Comparison of ENCODE assay signal across 18 cellular contexts in genomic region chr1:101013776-101014175, GRCh38. TPM values are rescaled to one million over a fixed set of nuclear protein-coding genes. Genes with fewer than 3 reads are reported as not detected.
DNase-seq lines count a peak whose midpoint lies in the region; ATAC-seq, FAIRE-seq and TF ChIP-seq lines count a peak whose summit lies in the region.
"Had no signal": no experiment of that assay in that cellular context is flagged by ENCODE, and none has a peak within 500 bp of the region (broad histone marks: within the 10 kb centered on the region; RNA-seq: fewer than 3 reads in every experiment).

No MANE protein-coding gene starts in this region.

- H3K27me3 ChIP-seq in thymus (ENCODE audit: control insufficient read depth, insufficient read depth) (no peaks in the 10 kb centered on the region), right lobe of liver (no peaks in the 10 kb centered on the region)
- H3K27me3 ChIP-seq: BE2C had no signal

- intact Hi-C loops in right lobe of liver (cut with DNase I) = no loop called here

- no peak for TF ChIP-seq CTCF in right lobe of liver (IDR thresholded peaks at IDR 0.05)

- H3K36me3 ChIP-seq in KOPT-K1 (ENCODE audit: insufficient read depth, low read length) = peaks cover 85% of the 10 kb centered on the region
- H3K36me3 ChIP-seq in thymus (ENCODE audit: control insufficient read depth, insufficient read depth) = no peaks in the 10 kb centered on the region
- H3K36me3 ChIP-seq in right lobe of liver = peaks cover 0 to 5% (median 0%) of the 10 kb centered on the region in 4 donors

- FAIRE-seq in H54 (lab: Jason Lieb, UNC) = peak; percentile 53
- FAIRE-seq: A549, D721Med, GM19239, HepG2 had no signal

- H3K4me1 ChIP-seq in thymus (ENCODE audit: control insufficient read depth, insufficient read depth, low read length) (no peaks in the 10 kb centered on the region), right lobe of liver (no peaks in the 10 kb centered on the region)
- H3K4me1 ChIP-seq: A549, BE2C, HAP-1 had no signal

- WGBS in thymus = 81% methylated on average over 1 of the region's 1 CpG
- 81% methylated on average over 1 of the region's 1 CpG for WGBS in right lobe of liver (ENCODE audit: insufficient coverage, low coverage, low lambda C conversion rate, missing lambda C conversion rate)

- peak overlapping the region; percentile 28 for H3K27ac ChIP-seq in KOPT-K1 (ENCODE audit: low read depth, low read length, poor library complexity, severe bottlenecking)
- peak overlapping the region; percentile 85 for H3K27ac ChIP-seq in thymus (ENCODE audit: low read depth)
- no peak overlapping the region for H3K27ac ChIP-seq in right lobe of liver
- H3K27ac ChIP-seq: A549, C4-2B had no signal

- ATAC-seq in esophagus mucosa = peak; percentile 71
- no peak for ATAC-seq in right lobe of liver
- ATAC-seq: A549, HepG2 had no signal

- TF ChIP-seq POLR2A in H54 (IDR thresholded peaks at IDR 0.05; ENCODE audit: low read depth, low read length) (no peak), right lobe of liver (IDR thresholded peaks at IDR 0.05) (no peak)

- H3K4me3 ChIP-seq in thymus (ENCODE audit: low read length) = no peak overlapping the region
- H3K4me3 ChIP-seq in right lobe of liver = no peak overlapping the region
- H3K4me3 ChIP-seq: A549, HAP-1 had no signal

- peaks cover 4% of the 10 kb centered on the region for H3K9me3 ChIP-seq in KOPT-K1 (ENCODE audit: insufficient read depth, low read length, poor library complexity, severe bottlenecking)
- no peaks in the 10 kb centered on the region for H3K9me3 ChIP-seq in thymus (ENCODE audit: control insufficient read depth)
- no peaks in the 10 kb centered on the region for H3K9me3 ChIP-seq in right lobe of liver
- H3K9me3 ChIP-seq: A549, BE2C, HAP-1 had no signal

- no peak for DNase-seq in H54 (ENCODE audit: insufficient read length, low spot score)
- DNase-seq in activated CD4-positive, CD25-positive, alpha-beta regulatory T cell (lab: John Stamatoyannopoulos, UW) = no peak
- no peak for DNase-seq in NCI-H69 (lab: John Stamatoyannopoulos, UW)
- DNase-seq in right lobe of liver = no peak
- DNase-seq: BE2C; CD4-positive, alpha-beta memory T cell; COR-L47; GF-D8; GOT3 had no signal

RNA-seq across cellular contexts. Expression of gene DPH5, which starts 11.8 kb away (rescaled TPM):
- total RNA-seq in esophagus mucosa = 19.0 TPM
- polyA plus RNA-seq in thymus = 67.2 TPM
- 10 to 100 TPM; 10.9 to 21.4 (median 16.8) TPM for total RNA-seq in right lobe of liver

Comparison
In these comparisons a context has a peak if more than half of its experiments do, and no peak if none do; other contexts are left out.
1. H3K27ac ChIP-seq: peak in KOPT-K1 (single experiment) and thymus (single experiment); none in right lobe of liver (0 of 3).